9 cellular contexts compared by ENCODE assay signal in genomic region chr9:126375386-126375785, GRCh38. TPM values are rescaled to one million over a fixed set of nuclear protein-coding genes. Genes with fewer than 3 reads are reported as not detected.
A peak's percentile ranks its signal among the peaks of the same experiment; 100 is the strongest.
DNase-seq lines count a peak whose midpoint lies in the region; ATAC-seq and TF ChIP-seq lines count a peak whose summit lies in the region.
"Had no signal": no experiment of that assay in that cellular context is flagged by ENCODE, and none has a peak within 500 bp of the region (broad histone marks: within the 10 kb centered on the region; RNA-seq: fewer than 3 reads in every experiment).

No MANE protein-coding gene starts in this region.

- ATAC-seq in activated CD8-positive, alpha-beta T cell treated with anti-CD3 and anti-CD28 coated beads for 36 hours, result peak; percentile 42

- H3K4me1 Mint-ChIP-seq in activated CD8-positive, alpha-beta T cell treated with anti-CD3 and anti-CD28 coated beads for 36 hours (ENCODE audit: low read depth), result peaks cover 29% of the 10 kb centered on the region

- intact Hi-C loops in activated CD8-positive, alpha-beta T cell treated with anti-CD3 and anti-CD28 coated beads for 36 hours (cut with micrococcal nuclease), result no loop called here

- 51% methylated on average over 7 of the region's 7 CpGs for WGBS in suprapubic skin

- no peaks in the 10 kb centered on the region for H3K36me3 ChIP-seq in suprapubic skin

- TF ChIP-seq CTCF in activated CD8-positive, alpha-beta T cell treated with anti-CD3 and anti-CD28 coated beads for 36 hours (IDR thresholded peaks at IDR 0.05), result no peak
- no peak for TF ChIP-seq CTCF in suprapubic skin (IDR thresholded peaks at IDR 0.05)

- TF ChIP-seq EP300 in suprapubic skin (IDR thresholded peaks at IDR 0.05), result no peak

- POLR2A ChIA-PET in activated CD8-positive, alpha-beta T cell treated with anti-CD3 and anti-CD28 coated beads for 36 hours (lab: Charles Lee), result no interaction called here

- no peaks in the 10 kb centered on the region for H3K9me3 Mint-ChIP-seq in activated CD8-positive, alpha-beta T cell treated with anti-CD3 and anti-CD28 coated beads for 36 hours

- no peak overlapping the region for H3K4me3 Mint-ChIP-seq in activated CD8-positive, alpha-beta T cell treated with anti-CD3 and anti-CD28 coated beads for 36 hours

- no peak for TF ChIP-seq POLR2A in suprapubic skin (IDR thresholded peaks at IDR 0.05)

- CTCF ChIA-PET in activated CD8-positive, alpha-beta T cell treated with anti-CD3 and anti-CD28 coated beads for 36 hours (lab: Charles Lee), result interaction anchor here (2.8 kb wide), 1 partner anchor 23 kb away, joined by 7 read pairs; no protein-coding TSS in a partner anchor

- no peak overlapping the region for H3K27ac Mint-ChIP-seq in activated CD8-positive, alpha-beta T cell treated with anti-CD3 and anti-CD28 coated beads for 36 hours

- no peaks in the 10 kb centered on the region for H3K36me3 Mint-ChIP-seq in activated CD8-positive, alpha-beta T cell treated with anti-CD3 and anti-CD28 coated beads for 36 hours (ENCODE audit: low read depth)

- H3K4me3 ChIP-seq in suprapubic skin, result peak overlapping the region; percentile 6

- no peaks in the 10 kb centered on the region for H3K9me3 ChIP-seq in suprapubic skin

- H3K27ac ChIP-seq in suprapubic skin, result peak overlapping the region; percentile 21

- H3K4me1 ChIP-seq in suprapubic skin, result peaks cover 32% of the 10 kb centered on the region

- H3K27me3 Mint-ChIP-seq in activated CD8-positive, alpha-beta T cell treated with anti-CD3 and anti-CD28 coated beads for 36 hours, result no peaks in the 10 kb centered on the region

- DNase-seq in SIG-M5 treated with dmso at 0.1 percent for 504 hours (lab: John Stamatoyannopoulos, UW; ENCODE audit: unreplicated experiment) (peak; percentile 69), SIG-M5 (lab: John Stamatoyannopoulos, UW) (no peak), iris pigment epithelial cell (ENCODE audit: low read depth) (peak; percentile 49), suprapubic skin (ENCODE audit: low spot score in 2 of 2) (no peak), HPDE6-E6E7 (ENCODE audit: extremely low spot score) (no peak), NCI-H2081 treated with DMSO at 0.1 percent for 48 hours (lab: John Stamatoyannopoulos, UW) (no peak)
- no peak for DNase-seq in activated CD8-positive, alpha-beta T cell treated with anti-CD3 and anti-CD28 coated beads for 36 hours
- no peak for DNase-seq in activated CD4-positive, alpha-beta T cell treated with anti-CD3 and anti-CD28 coated beads, Interleukin-2, amount 50 U/mL, for 1 hour
- DNase-seq: stimulated activated CD4-positive, alpha-beta T cell treated with anti-CD3 and anti-CD28 coated beads, Interleukin-15, amount 100 ng/mL, for 24 hours had no signal

- no peaks in the 10 kb centered on the region for H3K27me3 ChIP-seq in suprapubic skin

RNA-seq across cellular contexts. Expression of gene MVB12B, which starts 48.8 kb away (rescaled TPM):
- 1 to 10 TPM; 6.4 to 6.6 TPM for total RNA-seq in activated CD8-positive, alpha-beta T cell treated with anti-CD3 and anti-CD28 coated beads for 36 hours
- 10 to 100 TPM; 10.2 to 25.7 (median 14.0) TPM for total RNA-seq in suprapubic skin

Comparison
In these comparisons a context has a peak if more than half of its experiments do, and no peak if none do; other contexts are left out.
1. DNase-seq: peak in SIG-M5 treated with dmso at 0.1 percent for 504 hours (single experiment) and iris pigment epithelial cell (single experiment); none in SIG-M5 (single experiment), activated CD8-positive, alpha-beta T cell treated with anti-CD3 and anti-CD28 coated beads for 36 hours (single experiment), suprapubic skin (0 of 2), HPDE6-E6E7 (single experiment), NCI-H2081 treated with DMSO at 0.1 percent for 48 hours (single experiment) and activated CD4-positive, alpha-beta T cell treated with anti-CD3 and anti-CD28 coated beads, Interleukin-2, amount 50 U/mL, for 1 hour (single experiment).